ENCODE assay signal across 11 cellular contexts in the genomic region with DNA sequence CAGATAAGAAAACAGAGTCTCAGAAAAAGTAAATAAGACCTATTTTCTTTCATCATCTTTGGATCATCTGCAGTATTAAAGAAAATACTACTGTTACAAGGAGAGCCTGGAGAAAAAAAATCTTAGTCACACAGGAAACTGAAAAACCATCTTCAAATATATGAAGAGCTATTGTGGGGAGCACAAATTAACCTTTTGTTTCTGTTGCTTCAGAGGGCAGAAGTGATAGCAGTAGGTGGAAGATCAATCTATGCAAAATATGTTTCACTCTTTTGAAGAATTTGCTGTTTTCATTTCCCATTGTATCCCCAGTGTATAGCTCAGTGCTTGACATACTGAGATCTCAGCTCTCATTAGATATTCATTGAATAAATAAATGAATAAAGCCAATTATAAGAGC. TPM values are rescaled to one million over a fixed set of nuclear protein-coding genes. Genes with fewer than 3 reads are reported as not detected.
DNase-seq lines count a peak whose midpoint lies in the region; ATAC-seq and TF ChIP-seq lines count a peak whose summit lies in the region.
"Had no signal": no experiment of that assay in that cellular context is flagged by ENCODE, and none has a peak within 500 bp of the region (broad histone marks: within the 10 kb centered on the region; RNA-seq: fewer than 3 reads in every experiment).

No MANE protein-coding gene starts in this region.

- peak overlapping the region; percentile 98 for H3K27ac Mint-ChIP-seq in activated CD4-positive, alpha-beta T cell treated with anti-CD3 and anti-CD28 coated beads for 36 hours
- H3K27ac Mint-ChIP-seq in natural killer cell: peak overlapping the region; percentile 94 to 98

- H3K27me3 Mint-ChIP-seq in activated CD4-positive, alpha-beta T cell treated with anti-CD3 and anti-CD28 coated beads for 36 hours: no peaks in the 10 kb centered on the region
- H3K27me3 Mint-ChIP-seq in natural killer cell (ENCODE audit: low read depth in 2 of 2): no peaks in the 10 kb centered on the region

- POLR2A ChIA-PET in activated CD4-positive, alpha-beta T cell treated with anti-CD3 and anti-CD28 coated beads for 36 hours (lab: Charles Lee): interaction anchor here (0.8 to 3.5 kb wide), 3 partner anchors 13 to 17 kb away, joined by 4 to 16 read pairs (median 8); partner anchors contain the start of gene CEMIP2

- TF ChIP-seq CTCF in natural killer cell (IDR thresholded peaks at IDR 0.05): no peak

- no peak for DNase-seq in activated CD4-positive, alpha-beta T cell treated with anti-CD3 and anti-CD28 coated beads for 36 hours
- no peak for DNase-seq in activated CD4-positive, alpha-beta T cell treated with anti-CD3 and anti-CD28 coated beads for 1 hour
- DNase-seq in natural killer cell: no peak
- DNase-seq in stimulated activated CD4-positive, alpha-beta T cell treated with anti-CD3 and anti-CD28 coated beads, Interleukin-2, amount 100 ng/mL, for 24 hours: no peak
- no peak for DNase-seq in H4 (ENCODE audit: low spot score)
- no peak for DNase-seq in NCI-H524 (lab: John Stamatoyannopoulos, UW)
- DNase-seq: 8988T, kidney, NCI-H2107 had no signal

- intact Hi-C loops in activated CD4-positive, alpha-beta T cell treated with anti-CD3 and anti-CD28 coated beads for 36 hours (cut with DNase I, micrococcal nuclease): loop anchor here (5.0 to 10.0 kb wide), 7 partner anchors 73 to 1377 kb away; partner anchors contain the start of genes KLF9 (in 1 of the 2) and ZFAND5 (in 1 of the 2)
- intact Hi-C loops in natural killer cell (cut with micrococcal nuclease): loop anchor here (5.0 kb wide), 3 partner anchors 116 to 1371 kb away; partner anchors contain the start of genes ABHD17B, ANXA1 and C9orf85

- H3K4me3 Mint-ChIP-seq in activated CD4-positive, alpha-beta T cell treated with anti-CD3 and anti-CD28 coated beads for 36 hours: peak overlapping the region; percentile 20
- H3K4me3 Mint-ChIP-seq in natural killer cell: peak overlapping the region; percentile 78

- ATAC-seq in activated CD4-positive, alpha-beta T cell treated with anti-CD3 and anti-CD28 coated beads for 36 hours: peak; percentile 31
- peak; percentile 67 for ATAC-seq in GM21737 (IDR thresholded peaks at IDR 0.05; ENCODE audit: unreplicated experiment)
- peak; percentile 50 for ATAC-seq in HG03457 (IDR thresholded peaks at IDR 0.05; ENCODE audit: unreplicated experiment)
- ATAC-seq in natural killer cell: peak in 2 of 3 donors; percentile 19 to 24

- CTCF ChIA-PET in activated CD4-positive, alpha-beta T cell treated with anti-CD3 and anti-CD28 coated beads for 36 hours (lab: Charles Lee): interaction anchor here (0.6 to 1.9 kb wide), 7 partner anchors 11 to 43 kb away, joined by 3 to 6 read pairs (median 4); no protein-coding TSS in a partner anchor

- peaks cover 2% of the 10 kb centered on the region for H3K9me3 Mint-ChIP-seq in activated CD4-positive, alpha-beta T cell treated with anti-CD3 and anti-CD28 coated beads for 36 hours (ENCODE audit: low read depth)
- H3K9me3 Mint-ChIP-seq in natural killer cell: no peaks in the 10 kb centered on the region

- peaks cover 46% of the 10 kb centered on the region for H3K4me1 Mint-ChIP-seq in activated CD4-positive, alpha-beta T cell treated with anti-CD3 and anti-CD28 coated beads for 36 hours
- peaks cover 61 to 65% of the 10 kb centered on the region in 2 donors for H3K4me1 Mint-ChIP-seq in natural killer cell

- H3K36me3 Mint-ChIP-seq in activated CD4-positive, alpha-beta T cell treated with anti-CD3 and anti-CD28 coated beads for 36 hours (ENCODE audit: low read depth): peaks cover 6% of the 10 kb centered on the region
- H3K36me3 Mint-ChIP-seq in natural killer cell: peaks cover 6% of the 10 kb centered on the region

RNA-seq across cellular contexts. Expression of gene CEMIP2, which starts 13.1 kb away (rescaled TPM):
- total RNA-seq in activated CD4-positive, alpha-beta T cell treated with anti-CD3 and anti-CD28 coated beads for 36 hours: 10 to 100 TPM; 34.1 to 41.0 TPM
- 100 to 1,000 TPM; 204 to 326 (median 230) TPM for total RNA-seq in natural killer cell
- 27.5 and 33.4 TPM in 2 replicates for total RNA-seq in H4 (2014; rRNA removed; shearing (Covaris generic))
